Comparison of ENCODE assay signal across 1 cellular context in genomic region chr10:74900297-74900696, GRCh38.
TF ChIP-seq lines count a peak whose summit lies in the region.

No MANE protein-coding gene starts in this region.

TF ChIP-seq in GM12878, 131 proteins besides CTCF, POLR2A, EP300 and RAD21 (continued from another document):
- TF ChIP-seq ATF2 (IDR thresholded peaks at IDR 0.05; ENCODE audit: low read length) (peak; percentile 57; the same call in 1 of the 2 replicates), ETV6 (conservative IDR thresholded peaks at IDR 0.05 in 1 of 2, IDR thresholded peaks at IDR 0.05 in 1 of 2; ENCODE audit: borderline replicate concordance in 1 of 2, low read depth in 1 of 2) (no peak), ATF7 (IDR thresholded peaks at IDR 0.05; ENCODE audit: low read depth) (peak; percentile 50; the same call in 1 of the 2 replicates), PAX8 (IDR thresholded peaks at IDR 0.05) (no peak), NFYA (IDR thresholded peaks at IDR 0.05; ENCODE audit: borderline replicate concordance, low read depth, low read length) (no peak), GABPA (IDR thresholded peaks at IDR 0.05; ENCODE audit: low read depth) (no peak), NBN (IDR thresholded peaks at IDR 0.05) (peak; percentile 72), IKZF2 (IDR thresholded peaks at IDR 0.05) (0 out of 4 replicates have a peak, but pooled peaks of 1 of the 2 experiments have one; percentile 20), PKNOX1 (IDR thresholded peaks at IDR 0.05) (0 out of 2 replicates have a peak, but pooled peaks have one; percentile 11), RUNX3 (IDR thresholded peaks at IDR 0.05; ENCODE audit: low read length) (peak; percentile 95), NRF1 (conservative IDR thresholded peaks at IDR 0.05; ENCODE audit: low read depth, low read length) (no peak), CREM (IDR thresholded peaks at IDR 0.05; ENCODE audit: low read depth) (peak; percentile 36), RELB (IDR thresholded peaks at IDR 0.05; ENCODE audit: low read depth) (0 out of 2 replicates have a peak, but pooled peaks have one; percentile 32), ZBED1 (IDR thresholded peaks at IDR 0.05; ENCODE audit: borderline replicate concordance) (no peak), DPF2 (IDR thresholded peaks at IDR 0.05) (peak; percentile 25; the same call in 1 of the 2 replicates), IKZF1 (conservative IDR thresholded peaks at IDR 0.05) (peak; percentile 40; the same call in 1 of the 2 replicates), JUNB (IDR thresholded peaks at IDR 0.05) (no peak), PAX5 (IDR thresholded peaks at IDR 0.05; ENCODE audit: borderline replicate concordance, low read depth, low read length) (0 out of 2 replicates have a peak, but pooled peaks have one; percentile 5), YY1 (IDR thresholded peaks at IDR 0.05; ENCODE audit: low read depth, low read length) (peak; percentile 91), MEF2B (IDR thresholded peaks at IDR 0.05; ENCODE audit: partially characterized antibody, poor library complexity, severe bottlenecking) (peak; percentile 43), CHD1 (IDR thresholded peaks at IDR 0.05; ENCODE audit: low read depth, low read length) (no peak), ZNF687 (IDR thresholded peaks at IDR 0.05) (peak; percentile 74), CBX5 (IDR thresholded peaks at IDR 0.05; ENCODE audit: low read depth) (0 out of 2 replicates have a peak, but pooled peaks have one; percentile 64), BCLAF1 (IDR thresholded peaks at IDR 0.05) (no peak), NFIC (IDR thresholded peaks at IDR 0.05; ENCODE audit: low read depth, low read length) (peak; percentile 62), MTA3 (IDR thresholded peaks at IDR 0.05; ENCODE audit: borderline replicate concordance, low read length) (no peak), WRNIP1 (IDR thresholded peaks at IDR 0.05; ENCODE audit: borderline replicate concordance, low read depth, low read length) (0 out of 2 replicates have a peak, but pooled peaks have one; percentile 37), MEF2A (IDR thresholded peaks at IDR 0.05; ENCODE audit: insufficient read depth, low read depth, low read length) (0 out of 2 replicates have a peak, but pooled peaks have one; percentile 48), ATF3 (IDR thresholded peaks at IDR 0.05; ENCODE audit: borderline replicate concordance, extremely low read depth, low read depth, low read length) (no peak), HCFC1 (IDR thresholded peaks at IDR 0.05; ENCODE audit: low read length) (0 out of 2 replicates have a peak, but pooled peaks have one; percentile 18), CHD2 (IDR thresholded peaks at IDR 0.05; ENCODE audit: borderline replicate concordance, low read depth, low read length) (0 out of 2 replicates have a peak, but pooled peaks have one; percentile 49), SMAD5 (IDR thresholded peaks at IDR 0.05; ENCODE audit: low read depth) (no peak)
- TF ChIP-seq, protein P1, sequence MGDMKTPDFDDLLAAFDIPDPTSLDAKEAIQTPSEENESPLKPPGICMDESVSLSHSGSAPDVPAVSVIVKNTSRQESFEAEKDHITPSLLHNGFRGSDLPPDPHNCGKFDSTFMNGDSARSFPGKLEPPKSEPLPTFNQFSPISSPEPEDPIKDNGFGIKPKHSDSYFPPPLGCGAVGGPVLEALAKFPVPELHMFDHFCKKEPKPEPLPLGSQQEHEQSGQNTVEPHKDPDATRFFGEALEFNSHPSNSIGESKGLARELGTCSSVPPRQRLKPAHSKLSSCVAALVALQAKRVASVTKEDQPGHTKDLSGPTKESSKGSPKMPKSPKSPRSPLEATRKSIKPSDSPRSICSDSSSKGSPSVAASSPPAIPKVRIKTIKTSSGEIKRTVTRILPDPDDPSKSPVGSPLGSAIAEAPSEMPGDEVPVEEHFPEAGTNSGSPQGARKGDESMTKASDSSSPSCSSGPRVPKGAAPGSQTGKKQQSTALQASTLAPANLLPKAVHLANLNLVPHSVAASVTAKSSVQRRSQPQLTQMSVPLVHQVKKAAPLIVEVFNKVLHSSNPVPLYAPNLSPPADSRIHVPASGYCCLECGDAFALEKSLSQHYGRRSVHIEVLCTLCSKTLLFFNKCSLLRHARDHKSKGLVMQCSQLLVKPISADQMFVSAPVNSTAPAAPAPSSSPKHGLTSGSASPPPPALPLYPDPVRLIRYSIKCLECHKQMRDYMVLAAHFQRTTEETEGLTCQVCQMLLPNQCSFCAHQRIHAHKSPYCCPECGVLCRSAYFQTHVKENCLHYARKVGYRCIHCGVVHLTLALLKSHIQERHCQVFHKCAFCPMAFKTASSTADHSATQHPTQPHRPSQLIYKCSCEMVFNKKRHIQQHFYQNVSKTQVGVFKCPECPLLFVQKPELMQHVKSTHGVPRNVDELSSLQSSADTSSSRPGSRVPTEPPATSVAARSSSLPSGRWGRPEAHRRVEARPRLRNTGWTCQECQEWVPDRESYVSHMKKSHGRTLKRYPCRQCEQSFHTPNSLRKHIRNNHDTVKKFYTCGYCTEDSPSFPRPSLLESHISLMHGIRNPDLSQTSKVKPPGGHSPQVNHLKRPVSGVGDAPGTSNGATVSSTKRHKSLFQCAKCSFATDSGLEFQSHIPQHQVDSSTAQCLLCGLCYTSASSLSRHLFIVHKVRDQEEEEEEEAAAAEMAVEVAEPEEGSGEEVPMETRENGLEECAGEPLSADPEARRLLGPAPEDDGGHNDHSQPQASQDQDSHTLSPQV (IDR thresholded peaks at IDR 0.05) = no peak
- TF ChIP-seq, protein P2, sequence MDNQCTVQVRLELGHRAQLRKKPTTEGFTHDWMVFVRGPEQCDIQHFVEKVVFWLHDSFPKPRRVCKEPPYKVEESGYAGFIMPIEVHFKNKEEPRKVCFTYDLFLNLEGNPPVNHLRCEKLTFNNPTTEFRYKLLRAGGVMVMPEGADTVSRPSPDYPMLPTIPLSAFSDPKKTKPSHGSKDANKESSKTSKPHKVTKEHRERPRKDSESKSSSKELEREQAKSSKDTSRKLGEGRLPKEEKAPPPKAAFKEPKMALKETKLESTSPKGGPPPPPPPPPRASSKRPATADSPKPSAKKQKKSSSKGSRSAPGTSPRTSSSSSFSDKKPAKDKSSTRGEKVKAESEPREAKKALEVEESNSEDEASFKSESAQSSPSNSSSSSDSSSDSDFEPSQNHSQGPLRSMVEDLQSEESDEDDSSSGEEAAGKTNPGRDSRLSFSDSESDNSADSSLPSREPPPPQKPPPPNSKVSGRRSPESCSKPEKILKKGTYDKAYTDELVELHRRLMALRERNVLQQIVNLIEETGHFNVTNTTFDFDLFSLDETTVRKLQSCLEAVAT (IDR thresholded peaks at IDR 0.05) = peak; percentile 75
